In the genomic region with DNA sequence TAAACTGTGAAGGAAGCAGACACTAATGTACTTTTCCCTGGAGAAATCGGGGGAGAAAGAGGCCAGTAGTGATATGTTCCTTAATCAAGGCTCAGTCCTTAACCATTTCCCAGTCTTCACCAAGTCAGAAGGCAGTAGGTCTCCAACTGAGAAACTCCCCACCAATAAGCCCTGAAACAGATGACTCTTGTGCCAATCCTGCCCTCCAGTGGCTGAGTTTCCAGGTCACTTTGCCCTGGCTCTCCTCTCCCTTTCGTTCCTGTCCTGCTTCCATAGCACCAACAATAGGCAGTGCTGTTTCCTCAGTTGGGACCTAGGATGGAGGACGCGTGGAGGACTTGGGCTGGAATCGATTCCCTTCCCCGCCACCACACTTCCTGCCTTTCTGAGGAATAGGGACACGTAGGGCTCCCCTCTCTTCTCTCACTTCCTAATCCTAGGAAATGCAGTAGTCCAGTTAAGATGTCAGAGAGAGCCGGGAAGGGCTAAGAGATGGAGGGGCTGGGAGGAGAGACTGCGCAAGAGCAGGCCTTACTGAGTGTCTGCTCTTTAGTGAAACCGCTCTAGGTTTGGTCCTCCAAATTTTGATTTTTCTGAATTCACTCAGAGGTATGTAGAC, we compare ENCODE assay signal across 9 cellular contexts.
DNase-seq lines count a peak whose midpoint lies in the region; ATAC-seq and TF ChIP-seq lines count a peak whose summit lies in the region.
"Had no signal": no experiment of that assay in that cellular context is flagged by ENCODE, and none has a peak within 500 bp of the region (broad histone marks: within the 10 kb centered on the region; RNA-seq: fewer than 3 reads in every experiment).

No MANE protein-coding gene starts in this region.

- H3K27ac ChIP-seq in epithelial cell of prostate = no peak overlapping the region
- H3K27ac ChIP-seq in effector memory CD4-positive, alpha-beta T cell (ENCODE audit: insufficient read depth, low read length, poor library complexity, severe bottlenecking) = no peak overlapping the region

- H3K9me3 ChIP-seq in effector memory CD4-positive, alpha-beta T cell (ENCODE audit: control insufficient read depth, low read length) = no peaks in the 10 kb centered on the region

- TF ChIP-seq CTCF in AG04449 (IDR thresholded peaks at IDR 0.05; ENCODE audit: insufficient read depth, low read length, missing control alignments) = peak; percentile 74
- TF ChIP-seq CTCF in GM10248 (IDR thresholded peaks at IDR 0.05; ENCODE audit: control extremely low read depth, extremely low read depth, low read depth, missing control alignments) = peak; percentile 57

- no peaks in the 10 kb centered on the region for H3K4me1 ChIP-seq in effector memory CD4-positive, alpha-beta T cell (ENCODE audit: control insufficient read depth, insufficient read depth, low read length, poor library complexity, severe bottlenecking)

- no peaks in the 10 kb centered on the region for H3K27me3 ChIP-seq in effector memory CD4-positive, alpha-beta T cell (replicated peaks; ENCODE audit: control insufficient read depth, insufficient read depth, low read length, poor library complexity, severe bottlenecking)

- CTCF ChIA-PET in AG04449 (lab: Yijun Ruan, JAX) = interaction anchor here (0.7 to 9.4 kb wide), 17 partner anchors 10 to 353 kb away, joined by 3 to 199 read pairs (median 6); no protein-coding TSS in a partner anchor
- CTCF ChIA-PET in GM10248 (lab: Yijun Ruan, JAX) = interaction anchor here (0.9 to 7.1 kb wide), 9 partner anchors 23 to 420 kb away, joined by 3 to 97 read pairs (median 10); no protein-coding TSS in a partner anchor

- no peak for DNase-seq in AG04449 (ENCODE audit: low read depth, low spot score)
- DNase-seq in GM10248 (ENCODE audit: extremely low spot score) = peak; percentile 45
- DNase-seq in Kasumi-1 (lab: John Stamatoyannopoulos, UW) = peak; percentile 79 to 89
- peak; percentile 13 to 34 for DNase-seq in SHP77 (lab: John Stamatoyannopoulos, UW)
- DNase-seq in epithelial cell of prostate (ENCODE audit: low read depth, low spot score) = peak; percentile 24
- peak; percentile 87 for DNase-seq in pons (ENCODE audit: low spot score)
- no peak for DNase-seq in effector memory CD4-positive, alpha-beta T cell
- DNase-seq: naive B cell had no signal

- POLR2A ChIA-PET in AG04449 (lab: Yijun Ruan, JAX) = no interaction called here
- POLR2A ChIA-PET in GM10248 (lab: Yijun Ruan, JAX) = no interaction called here

- no peak for ATAC-seq in GM18858 (IDR thresholded peaks at IDR 0.05; ENCODE audit: unreplicated experiment)

- H3K36me3 ChIP-seq in effector memory CD4-positive, alpha-beta T cell (ENCODE audit: control insufficient read depth, insufficient read depth, low read length) = no peaks in the 10 kb centered on the region

- no peak overlapping the region for H3K4me3 ChIP-seq in AG04449 (ENCODE audit: low read depth, low read length)
- H3K4me3 ChIP-seq in effector memory CD4-positive, alpha-beta T cell (ENCODE audit: insufficient read depth, low read depth, low read length, poor library complexity, severe bottlenecking) = no peak overlapping the region

Comparison
In these comparisons a context has a peak if more than half of its experiments do, and no peak if none do; other contexts are left out.
1. DNase-seq: peak in GM10248 (single experiment), Kasumi-1 (2 of 2), SHP77 (2 of 2), epithelial cell of prostate (single experiment) and pons (single experiment); none in AG04449 (single experiment) and effector memory CD4-positive, alpha-beta T cell (0 of 3).